ENCODE assay signal across 8 cellular contexts in genomic region chr10:14880201-14880600, GRCh38. TPM values are rescaled to one million over a fixed set of nuclear protein-coding genes. Genes with fewer than 3 reads are reported as not detected.
DNase-seq lines count a peak whose midpoint lies in the region; ATAC-seq and TF ChIP-seq lines count a peak whose summit lies in the region.

No MANE protein-coding gene starts in this region.

- 63 to 72% methylated on average over 7 of the region's 7 CpGs for WGBS in GM23248 (ENCODE audit: low coverage in 1 of 2, low lambda C conversion rate in 2 of 2, missing lambda C conversion rate in 2 of 2), 2 experiments
- 41 to 49% methylated on average over 7 of the region's 7 CpGs for WGBS in body of pancreas, 2 donors

- peak overlapping the region; percentile 53 for H3K27ac Mint-ChIP-seq in activated T-helper 1 cell treated with anti-CD3 and anti-CD28 coated beads, Interleukin-12 subunit alpha, Interleukin-12 subunit beta, Interleukin-2, Interleukin-4 antibody, amounts not matched to agents 30 ng/mL and 10 ng/mL and 1 ng/mL, durations not matched to agents 14 hours and 24 hours and 36 hours

- no peaks in the 10 kb centered on the region for H3K9me3 Mint-ChIP-seq in activated T-helper 1 cell treated with anti-CD3 and anti-CD28 coated beads, Interleukin-12 subunit alpha, Interleukin-12 subunit beta, Interleukin-2, Interleukin-4 antibody, amounts not matched to agents 30 ng/mL and 10 ng/mL and 1 ng/mL, durations not matched to agents 14 hours and 24 hours and 36 hours

- POLR2A ChIA-PET in A673 (lab: Charles Lee; ENCODE audit: low non-redundant PET), result interaction anchor here (0.6 kb wide), 1 partner anchor 9 kb away, joined by 3 read pairs; no protein-coding TSS in a partner anchor

- TF ChIP-seq POLR2A in body of pancreas (IDR thresholded peaks at IDR 0.05), result no peak

- H2AFZ ChIP-seq in GM23248, result peak overlapping the region; percentile 89

- peaks cover 86% of the 10 kb centered on the region for H3K79me2 ChIP-seq in GM23248 (ENCODE audit: insufficient read depth)

- peak overlapping the region; percentile 88 for H3K4me3 ChIP-seq in A673 (ENCODE audit: low read depth, low read length, poor library complexity, severe bottlenecking)
- H3K4me3 ChIP-seq in GM23248, result peak overlapping the region; percentile 82
- no peak overlapping the region for H3K4me3 ChIP-seq in upper lobe of right lung
- H3K4me3 ChIP-seq in body of pancreas, result no peak overlapping the region

- no peaks in the 10 kb centered on the region for H3F3A ChIP-seq in GM23248 (ENCODE audit: insufficient read depth)

- H3K9ac ChIP-seq in GM23248, result peak overlapping the region; percentile 89

- peaks cover 16% of the 10 kb centered on the region for H3K36me3 Mint-ChIP-seq in activated T-helper 1 cell treated with anti-CD3 and anti-CD28 coated beads, Interleukin-12 subunit alpha, Interleukin-12 subunit beta, Interleukin-2, Interleukin-4 antibody, amounts not matched to agents 30 ng/mL and 10 ng/mL and 1 ng/mL, durations not matched to agents 14 hours and 24 hours and 36 hours (ENCODE audit: low read depth)

- H3K4me1 ChIP-seq in A673 (ENCODE audit: insufficient read depth, low read length, poor library complexity, severe bottlenecking), result peaks cover 8% of the 10 kb centered on the region
- H3K4me1 ChIP-seq in GM23248 (ENCODE audit: insufficient read depth), result 0 out of 2 replicates have a peak, but pooled peaks cover 16% of the 10 kb centered on the region
- peaks cover 14% of the 10 kb centered on the region for H3K4me1 ChIP-seq in upper lobe of right lung
- peaks cover 37% of the 10 kb centered on the region for H3K4me1 ChIP-seq in body of pancreas

- H3K9me3 ChIP-seq in A673 (ENCODE audit: low read depth, low read length, poor library complexity, severe bottlenecking) (no peaks in the 10 kb centered on the region), GM23248 (ENCODE audit: low read depth) (no peaks in the 10 kb centered on the region), upper lobe of right lung (no peaks in the 10 kb centered on the region), body of pancreas (no peaks in the 10 kb centered on the region)

- BruUV-seq in A673 (replicated peaks; lab: Mats Ljungman, UMichigan), result no TSS peak

- no peaks in the 10 kb centered on the region for H3K27me3 Mint-ChIP-seq in activated T-helper 1 cell treated with anti-CD3 and anti-CD28 coated beads, Interleukin-12 subunit alpha, Interleukin-12 subunit beta, Interleukin-2, Interleukin-4 antibody, amounts not matched to agents 30 ng/mL and 10 ng/mL and 1 ng/mL, durations not matched to agents 14 hours and 24 hours and 36 hours (ENCODE audit: insufficient read depth)

- in situ Hi-C loops in GM23248 (cut with MboI), result no loop called here

- H3K9me2 ChIP-seq in GM23248 (ENCODE audit: insufficient read depth), result no peaks in the 10 kb centered on the region

- CTCF ChIA-PET in A673 (lab: Charles Lee), result no interaction called here

- H3K27ac ChIP-seq in A673 (ENCODE audit: low read depth, low read length, poor library complexity, severe bottlenecking), result peak overlapping the region; percentile 94
- H3K27ac ChIP-seq in GM23248, result no peak overlapping the region
- H3K27ac ChIP-seq in upper lobe of right lung, result no peak overlapping the region
- H3K27ac ChIP-seq in body of pancreas, result no peak overlapping the region

- no peaks in the 10 kb centered on the region for H3K27me3 ChIP-seq in A673 (replicated peaks; ENCODE audit: insufficient read depth, low read depth, low read length, poor library complexity)
- no peaks in the 10 kb centered on the region for H3K27me3 ChIP-seq in GM23248 (replicated peaks; ENCODE audit: insufficient read depth)
- H3K27me3 ChIP-seq in upper lobe of right lung, result no peaks in the 10 kb centered on the region
- H3K27me3 ChIP-seq in body of pancreas, result no peaks in the 10 kb centered on the region

- H3K4me3 Mint-ChIP-seq in activated T-helper 1 cell treated with anti-CD3 and anti-CD28 coated beads, Interleukin-12 subunit alpha, Interleukin-12 subunit beta, Interleukin-2, Interleukin-4 antibody, amounts not matched to agents 30 ng/mL and 10 ng/mL and 1 ng/mL, durations not matched to agents 14 hours and 24 hours and 36 hours, result peak overlapping the region; percentile 95

- H3K4me2 ChIP-seq in GM23248 (ENCODE audit: unreplicated experiment), result peak overlapping the region; percentile 80

- no peak for TF ChIP-seq CTCF in A673 (conservative IDR thresholded peaks at IDR 0.05; ENCODE audit: low read depth, low read length)
- no peak for TF ChIP-seq CTCF in upper lobe of right lung (IDR thresholded peaks at IDR 0.05)
- no peak for TF ChIP-seq CTCF in body of pancreas (IDR thresholded peaks at IDR 0.05)

- H3K4me1 Mint-ChIP-seq in activated T-helper 1 cell treated with anti-CD3 and anti-CD28 coated beads, Interleukin-12 subunit alpha, Interleukin-12 subunit beta, Interleukin-2, Interleukin-4 antibody, amounts not matched to agents 30 ng/mL and 10 ng/mL and 1 ng/mL, durations not matched to agents 14 hours and 24 hours and 36 hours (ENCODE audit: low read depth), result peaks cover 50% of the 10 kb centered on the region

- H4K20me1 ChIP-seq in GM23248 (ENCODE audit: insufficient read depth), result no peaks in the 10 kb centered on the region

- intact Hi-C loops in A673 (cut with micrococcal nuclease; ENCODE audit: unreplicated experiment), result no loop called here
- intact Hi-C loops in activated T-helper 1 cell treated with anti-CD3 and anti-CD28 coated beads, Interleukin-12 subunit alpha, Interleukin-12 subunit beta, Interleukin-2, Interleukin-4 antibody, amounts not matched to agents 30 ng/mL and 10 ng/mL and 1 ng/mL, durations not matched to agents 14 hours and 24 hours and 36 hours (cut with micrococcal nuclease), result no loop called here
- intact Hi-C loops in head of caudate nucleus (cut with DNase I), result no loop called here
- intact Hi-C loops in upper lobe of right lung (cut with DNase I), result no loop called here
- intact Hi-C loops in body of pancreas (cut with DNase I), result no loop called here

- H3K36me3 ChIP-seq in A673 (ENCODE audit: insufficient read depth, low read length, poor library complexity, severe bottlenecking), result no peaks in the 10 kb centered on the region
- H3K36me3 ChIP-seq in GM23248 (ENCODE audit: low read depth), result no peaks in the 10 kb centered on the region
- no peaks in the 10 kb centered on the region for H3K36me3 ChIP-seq in upper lobe of right lung
- no peaks in the 10 kb centered on the region for H3K36me3 ChIP-seq in body of pancreas (replicated peaks in 1 of 2; ENCODE audit: insufficient read depth in 1 of 2, low read depth in 2 of 2)

- DNase-seq in A673 (ENCODE audit: low spot score) (no peak), GM23248 (peak; percentile 18), iris pigment epithelial cell (ENCODE audit: low read depth) (peak; percentile 5), head of caudate nucleus (no peak), upper lobe of right lung (no peak), NCI-H2081 (lab: John Stamatoyannopoulos, UW) (no peak), body of pancreas (no peak)
- no peak for DNase-seq in activated T-helper 1 cell treated with anti-CD3 and anti-CD28 coated beads, Interleukin-12 subunit alpha, Interleukin-12 subunit beta, Interleukin-2, Interleukin-4 antibody, amounts not matched to agents 30 ng/mL and 10 ng/mL and 1 ng/mL, durations not matched to agents 14 hours and 24 hours and 36 hours (ENCODE audit: low spot score)

- ATAC-seq in upper lobe of right lung (no peak), body of pancreas (no peak)

RNA-seq across cellular contexts. Expression of gene SUV39H2, which starts 1.5 kb away (rescaled TPM):
- total RNA-seq in A673 (2021), result 78.8 and 83.2 TPM in 2 replicates
- 14.6 and 21.8 TPM in 2 replicates for total RNA-seq in GM23248 (2014; rRNA removed; shearing (Covaris generic))
- 8.9 and 9.3 TPM in 2 replicates for polyA plus RNA-seq in GM23248 (2016; fragmentation: Nextera tagmentation; extraction: Ambion mirVana)
- 43.3 and 51.7 TPM in 2 replicates for total RNA-seq in activated T-helper 1 cell treated with anti-CD3 and anti-CD28 coated beads, Interleukin-12 subunit alpha, Interleukin-12 subunit beta, Interleukin-2, Interleukin-4 antibody, amounts not matched to agents 30 ng/mL and 10 ng/mL and 1 ng/mL, durations not matched to agents 14 hours and 24 hours and 36 hours
- total RNA-seq in upper lobe of right lung, result 4.5 TPM
- total RNA-seq in body of pancreas, result 1 to 10 TPM; 3.1 to 4.6 TPM

RNA-seq across cellular contexts. Expression of gene HSPA14, which starts 42.1 kb away (rescaled TPM):
- total RNA-seq in A673 (2021) (42.2 and 46.9 TPM in 2 replicates), upper lobe of right lung (10.0 TPM), body of pancreas (1 to 10 TPM; 6.6 to 7.8 TPM)
- 14.9 and 15.6 TPM in 2 replicates for total RNA-seq in GM23248 (2014; rRNA removed; shearing (Covaris generic))
- polyA plus RNA-seq in GM23248 (2016; fragmentation: Nextera tagmentation; extraction: Ambion mirVana), result 18.3 and 21.0 TPM in 2 replicates
- total RNA-seq in activated T-helper 1 cell treated with anti-CD3 and anti-CD28 coated beads, Interleukin-12 subunit alpha, Interleukin-12 subunit beta, Interleukin-2, Interleukin-4 antibody, amounts not matched to agents 30 ng/mL and 10 ng/mL and 1 ng/mL, durations not matched to agents 14 hours and 24 hours and 36 hours, result 36.6 and 38.0 TPM in 2 replicates

RNA-seq across cellular contexts. Expression of gene MSANTD7, which starts 42.1 kb away (rescaled TPM):
- total RNA-seq in A673 (2021) (19.1 and 20.3 TPM in 2 replicates), upper lobe of right lung (6.7 TPM), body of pancreas (10 to 100 TPM in 1 of 2 donors, 1 to 10 TPM in 1; 6.5 to 11.5 TPM)
- total RNA-seq in GM23248 (2014; rRNA removed; shearing (Covaris generic)), result 13.8 and 15.9 TPM in 2 replicates
- polyA plus RNA-seq in GM23248 (2016; fragmentation: Nextera tagmentation; extraction: Ambion mirVana), result 7.2 and 7.4 TPM in 2 replicates
- total RNA-seq in activated T-helper 1 cell treated with anti-CD3 and anti-CD28 coated beads, Interleukin-12 subunit alpha, Interleukin-12 subunit beta, Interleukin-2, Interleukin-4 antibody, amounts not matched to agents 30 ng/mL and 10 ng/mL and 1 ng/mL, durations not matched to agents 14 hours and 24 hours and 36 hours, result 26.7 and 29.6 TPM in 2 replicates

RNA-seq across cellular contexts. Expression of gene CDNF, which starts 42.4 kb away (rescaled TPM):
- total RNA-seq in A673 (2021) (0.34 and 0.83 TPM in 2 replicates), upper lobe of right lung (0.61 TPM), body of pancreas (10 to 100 TPM in 1 of 2 donors, 1 to 10 TPM in 1; 1.3 to 15.3 TPM)
- 0.32 and 1.0 TPM in 2 replicates for total RNA-seq in GM23248 (2014; rRNA removed; shearing (Covaris generic))
- 1.0 and 1.3 TPM in 2 replicates for polyA plus RNA-seq in GM23248 (2016; fragmentation: Nextera tagmentation; extraction: Ambion mirVana)
- 0.47 and 0.93 TPM in 2 replicates for total RNA-seq in activated T-helper 1 cell treated with anti-CD3 and anti-CD28 coated beads, Interleukin-12 subunit alpha, Interleukin-12 subunit beta, Interleukin-2, Interleukin-4 antibody, amounts not matched to agents 30 ng/mL and 10 ng/mL and 1 ng/mL, durations not matched to agents 14 hours and 24 hours and 36 hours

Comparison
In these comparisons a context has a peak if more than half of its experiments do, and no peak if none do; other contexts are left out.
1. DNase-seq: peak in GM23248 (single experiment) and iris pigment epithelial cell (single experiment); none in A673 (single experiment), activated T-helper 1 cell treated with anti-CD3 and anti-CD28 coated beads, Interleukin-12 subunit alpha, Interleukin-12 subunit beta, Interleukin-2, Interleukin-4 antibody, amounts not matched to agents 30 ng/mL and 10 ng/mL and 1 ng/mL, durations not matched to agents 14 hours and 24 hours and 36 hours (single experiment), head of caudate nucleus (0 of 42), upper lobe of right lung (single experiment), NCI-H2081 (0 of 2) and body of pancreas (0 of 4).
2. H3K4me3 ChIP-seq: peak in A673 (single experiment) and GM23248 (single experiment); none in upper lobe of right lung (single experiment) and body of pancreas (0 of 2).